1 cellular context compared by ENCODE assay signal in the genomic region with DNA sequence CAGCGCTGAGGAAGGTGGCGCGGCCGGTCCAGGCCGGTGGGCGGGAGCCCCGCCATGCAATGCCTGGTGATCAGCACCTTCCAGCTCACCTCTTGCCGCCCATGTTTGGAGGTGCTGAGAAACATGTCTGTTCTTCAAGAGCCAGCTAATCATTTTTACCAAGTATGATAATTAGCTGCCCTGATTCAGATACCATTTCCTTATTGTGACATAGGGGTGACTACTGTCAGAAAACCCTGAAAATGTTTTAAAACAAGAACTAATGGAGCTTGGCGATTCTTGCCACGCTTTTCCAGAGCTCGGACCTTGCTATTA.
TF ChIP-seq lines count a peak whose summit lies in the region.

No MANE protein-coding gene starts in this region.

TF ChIP-seq in WTC11, 78 proteins besides CTCF, POLR2A, EP300 and RAD21 (continued from another document):
- TF ChIP-seq ERG (CRISPR knock-in tag; IDR thresholded peaks at IDR 0.05), result no peak
- TF ChIP-seq ZNF512 (CRISPR knock-in tag; IDR thresholded peaks at IDR 0.05; ENCODE audit: borderline replicate concordance), result no peak
- TF ChIP-seq ZNF121 (CRISPR knock-in tag; IDR thresholded peaks at IDR 0.05), result no peak
